8 cellular contexts compared by ENCODE assay signal in genomic region chr6:43370003-43370580, GRCh38. TPM values are rescaled to one million over a fixed set of nuclear protein-coding genes. Genes with fewer than 3 reads are reported as not detected.
DNase-seq lines count a peak whose midpoint lies in the region; ATAC-seq, FAIRE-seq and TF ChIP-seq lines count a peak whose summit lies in the region.
"Not testable (repeated sequence)": the region's sequence is repeated elsewhere in the genome, so short reads cannot be mapped to it uniquely, and the experiment has no call there.

No MANE protein-coding gene starts in this region.

- TF ChIP-seq POLR2A in A549 (IDR thresholded peaks at IDR 0.05; ENCODE audit: low read length): not testable (repeated sequence)

- H2AFZ ChIP-seq in OCI-LY1 (ENCODE audit: low read length): peak overlapping the region; percentile 79

- TF ChIP-seq CTCF in A549 (IDR thresholded peaks at IDR 0.05); OCI-LY1 (IDR thresholded peaks at IDR 0.05; ENCODE audit: low read length); epithelial cell of esophagus (IDR thresholded peaks at IDR 0.05; ENCODE audit: insufficient read depth, low read depth, low read length, missing control alignments); lower lobe of right lung (IDR thresholded peaks at IDR 0.05): not testable (repeated sequence)

- H3K27ac ChIP-seq in A549 (peak overlapping the region; percentile 71 to 85), OCI-LY1 (ENCODE audit: low read depth, low read length, poor library complexity, severe bottlenecking) (peak overlapping the region; percentile 70), lower lobe of right lung (peak overlapping the region; percentile 83)

- H3K9me2 ChIP-seq in OCI-LY1 (ENCODE audit: low read depth, low read length): not testable (repeated sequence)

- H3K27me3 Mint-ChIP-seq in activated naive CD4-positive, alpha-beta T cell treated with anti-CD3 and anti-CD28 coated beads, Interleukin-2, amount 50 U/mL, for 24 hours: not testable (repeated sequence)

- peak overlapping the region; percentile 89 for H3K4me3 Mint-ChIP-seq in activated naive CD4-positive, alpha-beta T cell treated with anti-CD3 and anti-CD28 coated beads, Interleukin-2, amount 50 U/mL, for 24 hours

- not testable (repeated sequence) for H3K9me3 ChIP-seq in A549; OCI-LY1 (ENCODE audit: low read length); lower lobe of right lung

- TF ChIP-seq RAD21 in A549 (conservative IDR thresholded peaks at IDR 0.05 in 1 of 2, IDR thresholded peaks at IDR 0.05 in 1 of 2): not testable (repeated sequence)

- not testable (repeated sequence) for ATAC-seq in A549, lower lobe of right lung
- ATAC-seq in GM19035 (IDR thresholded peaks at IDR 0.05; ENCODE audit: unreplicated experiment) (peak; percentile 7), HG02852 (IDR thresholded peaks at IDR 0.05; ENCODE audit: unreplicated experiment) (peak; percentile 7)

- DNase-seq in A549 (ENCODE audit: low read depth in 1 of 2, low spot score in 1 of 2); lower lobe of right lung; skeletal muscle cell (ENCODE audit: low read depth): not testable (repeated sequence)
- DNase-seq in epithelial cell of esophagus (ENCODE audit: low read depth): peak; percentile 65

- peaks cover 11% of the 10 kb centered on the region; the same call in 2 of the 3 replicates for H3K4me1 ChIP-seq in A549
- peaks cover 40% of the 10 kb centered on the region for H3K4me1 ChIP-seq in OCI-LY1 (ENCODE audit: insufficient read depth, low read length, severe bottlenecking)
- H3K4me1 ChIP-seq in lower lobe of right lung: peaks cover 22% of the 10 kb centered on the region

- H3K36me3 Mint-ChIP-seq in activated naive CD4-positive, alpha-beta T cell treated with anti-CD3 and anti-CD28 coated beads, Interleukin-2, amount 50 U/mL, for 24 hours: not testable (repeated sequence)

- H3K4me3 ChIP-seq in A549 (peak overlapping the region; percentile 45), OCI-LY1 (ENCODE audit: low read depth, low read length, poor library complexity, severe bottlenecking) (peak overlapping the region; percentile 90), epithelial cell of esophagus (ENCODE audit: low read length) (peak overlapping the region; percentile 52), lower lobe of right lung (peak overlapping the region; percentile 74), skeletal muscle cell (ENCODE audit: low read depth, low read length) (peak overlapping the region; percentile 41)

- H3K4me1 Mint-ChIP-seq in activated naive CD4-positive, alpha-beta T cell treated with anti-CD3 and anti-CD28 coated beads, Interleukin-2, amount 50 U/mL, for 24 hours: peaks cover 51% of the 10 kb centered on the region

- not testable (repeated sequence) for H3K27me3 ChIP-seq in OCI-LY1 (ENCODE audit: insufficient read depth, low read length); lower lobe of right lung (ENCODE audit: low read depth)

- H3K4me2 ChIP-seq in A549 (peak overlapping the region; percentile 80), OCI-LY1 (ENCODE audit: low read length) (peak overlapping the region; percentile 86)

- intact Hi-C loops in lower lobe of right lung (cut with DNase I): not testable (repeated sequence)

- H4K20me1 ChIP-seq in OCI-LY1 (ENCODE audit: insufficient read depth, low read length): not testable (repeated sequence)

- not testable (repeated sequence) for H3F3A ChIP-seq in OCI-LY1 (ENCODE audit: insufficient read depth, low read length)

- POLR2A ChIA-PET in A549 (lab: Yijun Ruan, JAX): interaction anchor here (0.6 to 1.5 kb wide), 6 partner anchors 9 to 144 kb away, joined by 3 to 10 read pairs (median 4); no protein-coding TSS in a partner anchor

- CTCF ChIA-PET in A549 (lab: Yijun Ruan, JAX): not testable (repeated sequence)

- not testable (repeated sequence) for H3K36me3 ChIP-seq in OCI-LY1 (ENCODE audit: insufficient read depth, low read length); lower lobe of right lung

- peak overlapping the region; percentile 93 for H3K27ac Mint-ChIP-seq in activated naive CD4-positive, alpha-beta T cell treated with anti-CD3 and anti-CD28 coated beads, Interleukin-2, amount 50 U/mL, for 24 hours

- FAIRE-seq in A549 (lab: Jason Lieb, UNC): not testable (repeated sequence)

- not testable (repeated sequence) for H3K79me2 ChIP-seq in OCI-LY1 (ENCODE audit: insufficient read depth, low read length)

- WGBS in A549 (ENCODE audit: missing lambda C conversion rate): 58% methylated on average over 16 of the region's 16 CpGs

- H3K9ac ChIP-seq in OCI-LY1 (ENCODE audit: low read length): peak overlapping the region; percentile 88

- not testable (repeated sequence) for TF ChIP-seq EP300 in A549 (IDR thresholded peaks at IDR 0.05)

- H3K9me3 Mint-ChIP-seq in activated naive CD4-positive, alpha-beta T cell treated with anti-CD3 and anti-CD28 coated beads, Interleukin-2, amount 50 U/mL, for 24 hours: not testable (repeated sequence)

RNA-seq across cellular contexts. Expression of gene ZNF318, which starts 0.6 kb away (rescaled TPM):
- polyA plus RNA-seq in A549 (2011; rRNA removed): 9.2 and 10.3 TPM in 2 replicates
- polyA plus RNA-seq in A549 (2012; cell fraction: cytosol; rRNA removed): 2.9 and 3.9 TPM in 2 replicates
- 3.9 and 4.1 TPM in 2 replicates for polyA plus RNA-seq in A549 (2012; cell fraction: nucleus; rRNA removed)
- polyA plus RNA-seq in A549 (2017; fragmentation: RNase III; extraction: RNeasy Plus Mini Kit Qiagen cat#74134 plus additional on column Dnase treatment): 4.3 to 5.0 TPM (median 4.7 TPM) in 3 replicates
- polyA minus RNA-seq in A549 (2011; rRNA and poly(A)+ RNA removed): 17.9 and 18.2 TPM in 2 replicates
- total RNA-seq in lower lobe of right lung: 18.3 TPM

RNA-seq across cellular contexts. Expression of gene ABCC10, which starts 57.2 kb away (rescaled TPM):
- polyA plus RNA-seq in A549 (2011; rRNA removed) (6.8 and 8.5 TPM in 2 replicates), A549 (2017; fragmentation: RNase III; extraction: RNeasy Plus Mini Kit Qiagen cat#74134 plus additional on column Dnase treatment) (8.9 to 10.5 TPM (median 9.3 TPM) in 3 replicates)
- 11.0 and 13.5 TPM in 2 replicates for polyA plus RNA-seq in A549 (2012; cell fraction: cytosol; rRNA removed)
- polyA plus RNA-seq in A549 (2012; cell fraction: nucleus; rRNA removed): 38.8 and 53.0 TPM in 2 replicates
- 12.4 and 14.1 TPM in 2 replicates for polyA minus RNA-seq in A549 (2011; rRNA and poly(A)+ RNA removed)
- total RNA-seq in lower lobe of right lung: 34.4 TPM
